ENCODE assay signal across 32 cellular contexts in the genomic region with DNA sequence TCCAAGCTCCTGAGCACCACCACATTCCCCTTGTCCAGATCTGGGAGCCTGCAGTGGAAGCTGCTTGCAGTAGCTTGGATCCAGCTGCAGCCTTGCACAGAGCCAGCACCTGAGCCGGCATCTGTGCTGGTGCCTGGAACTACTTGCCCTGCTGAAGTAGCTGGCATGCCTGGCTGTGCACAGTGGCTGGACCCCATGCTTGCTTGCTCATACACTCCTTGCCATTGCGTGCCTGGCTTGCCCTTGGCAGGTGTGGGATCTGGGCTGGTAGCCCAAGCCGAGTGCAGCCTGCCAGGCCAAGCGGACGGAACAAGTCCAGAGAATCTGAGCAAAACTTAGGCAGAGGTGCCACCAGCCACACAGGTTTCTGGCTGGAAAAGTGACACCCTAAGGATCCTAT.
"Had no signal": no experiment of that assay in that cellular context is flagged by ENCODE, and none has a peak within 500 bp of the region (broad histone marks: within the 10 kb centered on the region; RNA-seq: fewer than 3 reads in every experiment).

No MANE protein-coding gene starts in this region.

- H3K9me3 Mint-ChIP-seq: activated B cell treated with CpG ODN at 0.5 μM for 24 hours had no signal

- H3K4me1 Mint-ChIP-seq: activated B cell treated with CpG ODN at 0.5 μM for 24 hours; activated naive CD4-positive, alpha-beta T cell treated with anti-CD3 and anti-CD28 coated beads, Interleukin-2, amount 10 ng/mL, durations not matched to agents 7 days and 5 days; activated naive CD8-positive, alpha-beta T cell treated with anti-CD3 and anti-CD28 coated beads for 36 hours had no signal

- H3K4me3 Mint-ChIP-seq: activated B cell treated with CpG ODN at 0.5 μM for 24 hours; activated CD4-positive, alpha-beta memory T cell treated with anti-CD3 and anti-CD28 coated beads for 36 hours; activated naive CD4-positive, alpha-beta T cell treated with anti-CD3 and anti-CD28 coated beads, Interleukin-2, amount 10 ng/mL, durations not matched to agents 7 days and 5 days; activated naive CD8-positive, alpha-beta T cell treated with anti-CD3 and anti-CD28 coated beads for 36 hours had no signal

- H3K27me3 Mint-ChIP-seq: activated B cell treated with CpG ODN at 0.5 μM for 24 hours; activated CD4-positive, alpha-beta memory T cell treated with anti-CD3 and anti-CD28 coated beads for 36 hours; activated naive CD4-positive, alpha-beta T cell treated with anti-CD3 and anti-CD28 coated beads, Interleukin-2, amount 10 ng/mL, durations not matched to agents 7 days and 5 days; activated naive CD8-positive, alpha-beta T cell treated with anti-CD3 and anti-CD28 coated beads for 36 hours had no signal

- H3K36me3 Mint-ChIP-seq: activated CD4-positive, alpha-beta memory T cell treated with anti-CD3 and anti-CD28 coated beads for 36 hours; activated naive CD4-positive, alpha-beta T cell treated with anti-CD3 and anti-CD28 coated beads, Interleukin-2, amount 10 ng/mL, durations not matched to agents 7 days and 5 days; activated naive CD8-positive, alpha-beta T cell treated with anti-CD3 and anti-CD28 coated beads for 36 hours had no signal

- H3K27ac ChIP-seq: ascending aorta, cardiac muscle cell, PC-9, VCaP had no signal

- H3K4me3 ChIP-seq: ascending aorta, cardiac muscle cell, PC-9 had no signal

- DNase-seq: activated B cell treated with CpG ODN at 0.5 μM for 24 hours; activated CD4-positive, alpha-beta memory T cell treated with anti-CD3 and anti-CD28 coated beads for 36 hours; activated CD4-positive, alpha-beta T cell treated with anti-CD3 and anti-CD28 coated beads for 4 hours; activated CD4-positive, alpha-beta T cell treated with anti-CD3 and anti-CD28 coated beads, Interleukin-2, amount 50 U/mL, for 1 hour; activated CD4-positive, CD25-positive, alpha-beta regulatory T cell treated with anti-CD3 and anti-CD28 coated beads, Interleukin-2, amount 50 U/mL, for 72 hours; activated CD8-positive, alpha-beta memory T cell treated with anti-CD3 and anti-CD28 coated beads, Interleukin-2, amount 50 U/mL, for 4 hours; activated effector memory CD4-positive, alpha-beta T cell treated with Interleukin-2 at 50 U/mL for 16 hours; activated naive CD4-positive, alpha-beta T cell treated with anti-CD3 and anti-CD28 coated beads, Interleukin-2, amount 10 ng/mL, durations not matched to agents 7 days and 5 days; activated naive CD8-positive, alpha-beta T cell treated with anti-CD3 and anti-CD28 coated beads for 36 hours; activated T-cell treated with anti-CD3 and anti-CD28 coated beads for 4 hours; activated T-cell treated with anti-CD3 and anti-CD28 coated beads, Interleukin-2, amount 50 U/mL, for 48 hours; amniotic stem cell; Kasumi-1; KG1; NCI-H1092 treated with DMSO at 0.1 percent for 48 hours; NCI-H1417; NCI-H187 treated with DMSO at 0.1 percent for 48 hours; NCI-H2081; NCI-H2171 treated with DMSO at 0.1 percent for 48 hours; NCI-H2227 treated with DMSO at 0.1 percent for 48 hours; NCI-H446; NCI-H510A treated with DMSO at 0.1 percent for 48 hours; NCI-H526 treated with DMSO at 0.1 percent for 48 hours; PC-9; Right ventricle myocardium superior; SW 1271; T-helper 1 cell; T-helper 2 cell; T-helper 9 cell had no signal

- H3K27ac Mint-ChIP-seq: activated B cell treated with CpG ODN at 0.5 μM for 24 hours; activated CD4-positive, alpha-beta memory T cell treated with anti-CD3 and anti-CD28 coated beads for 36 hours; activated naive CD4-positive, alpha-beta T cell treated with anti-CD3 and anti-CD28 coated beads, Interleukin-2, amount 10 ng/mL, durations not matched to agents 7 days and 5 days; activated naive CD8-positive, alpha-beta T cell treated with anti-CD3 and anti-CD28 coated beads for 36 hours had no signal

- H3K4me1 ChIP-seq: ascending aorta had no signal

- H3K36me3 ChIP-seq: ascending aorta, cardiac muscle cell had no signal
